Comparison of ENCODE assay signal across 11 cellular contexts in the genomic region with DNA sequence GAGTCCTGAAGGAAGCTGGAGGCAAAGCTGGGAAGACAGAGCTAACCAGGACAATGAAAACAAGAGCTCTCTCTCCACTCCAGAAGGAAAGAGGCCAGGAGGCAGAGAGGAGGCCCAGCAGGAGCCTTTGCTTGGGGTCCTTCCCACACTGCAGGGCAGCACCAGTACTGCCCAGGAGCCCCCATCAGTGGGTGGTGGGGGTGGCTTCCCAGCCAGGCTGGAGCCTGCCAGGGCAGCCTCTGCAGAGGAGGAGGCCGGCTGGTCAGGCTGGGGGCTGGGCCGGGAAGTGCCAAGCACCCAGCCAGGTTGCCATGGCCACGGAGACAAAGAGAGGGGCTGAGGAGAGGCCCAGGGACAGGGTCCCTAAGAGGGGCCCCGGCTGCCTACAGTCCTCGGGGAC. TPM values are rescaled to one million over a fixed set of nuclear protein-coding genes. Genes with fewer than 3 reads are reported as not detected.
DNase-seq lines count a peak whose midpoint lies in the region; ATAC-seq and TF ChIP-seq lines count a peak whose summit lies in the region.
"Had no signal": no experiment of that assay in that cellular context is flagged by ENCODE, and none has a peak within 500 bp of the region (broad histone marks: within the 10 kb centered on the region; RNA-seq: fewer than 3 reads in every experiment).

No MANE protein-coding gene starts in this region.

- no peak for TF ChIP-seq CTCF in prostate gland (IDR thresholded peaks at IDR 0.05)

- H3K9ac ChIP-seq in BLaER1 = peak overlapping the region; percentile 13; the same call in 1 of the 2 replicates

- H3K27ac Mint-ChIP-seq in central memory CD8-positive, alpha-beta T cell (ENCODE audit: low read depth) = peak overlapping the region; percentile 73
- H3K27ac Mint-ChIP-seq in naive B cell = peak overlapping the region in 5 of 6 donors; percentile 63 to 95 (median 79)
- no peak overlapping the region for H3K27ac Mint-ChIP-seq in activated T-helper 2 cell treated with anti-CD3 and anti-CD28 coated beads, Interferon-gamma antibody, Interleukin-2, Interleukin-4, amounts not matched to agents 10 μg/mL and 5 μg/mL and 100 μg/mL, durations not matched to agents 14 hours and 24 hours and 36 hours

- DNase-seq in H7 (peak; percentile 87), naive B cell (no peak), prostate gland (ENCODE audit: low spot score) (no peak), Right ventricle myocardium superior (no peak), NCI-H1048 (lab: John Stamatoyannopoulos, UW) (no peak)
- DNase-seq in central memory CD8-positive, alpha-beta T cell (ENCODE audit: low spot score in 2 of 2) = no peak
- no peak for DNase-seq in activated T-helper 2 cell treated with anti-CD3 and anti-CD28 coated beads, Interferon-gamma antibody, Interleukin-2, Interleukin-4, amounts not matched to agents 10 μg/mL and 5 μg/mL and 100 μg/mL, durations not matched to agents 14 hours and 24 hours and 36 hours (ENCODE audit: low spot score)
- DNase-seq: DMS53; NCI-H1105; stimulated activated CD4-positive, alpha-beta T cell treated with anti-CD3 and anti-CD28 coated beads, Interleukin-1b, Interleukin-23, amount 100 ng/mL, for 48 hours had no signal

- peaks cover 49% of the 10 kb centered on the region for H3K4me1 ChIP-seq in BLaER1
- H3K4me1 ChIP-seq in prostate gland (replicated peaks) = peaks cover 4% of the 10 kb centered on the region

- WGBS in prostate gland = 43% methylated on average over 5 of the region's 5 CpGs

- H3K27me3 ChIP-seq in BLaER1 (no peaks in the 10 kb centered on the region), H7 (ENCODE audit: control insufficient read depth, insufficient read depth, low read length) (no peaks in the 10 kb centered on the region), prostate gland (replicated peaks; ENCODE audit: insufficient read depth) (no peaks in the 10 kb centered on the region)

- H4K20me1 ChIP-seq in BLaER1 = no peaks in the 10 kb centered on the region

- peaks cover 75% of the 10 kb centered on the region for H3K4me1 Mint-ChIP-seq in central memory CD8-positive, alpha-beta T cell
- peaks cover 49 to 74% (median 70%) of the 10 kb centered on the region in 3 donors for H3K4me1 Mint-ChIP-seq in naive B cell
- peaks cover 22% of the 10 kb centered on the region for H3K4me1 Mint-ChIP-seq in activated T-helper 2 cell treated with anti-CD3 and anti-CD28 coated beads, Interferon-gamma antibody, Interleukin-2, Interleukin-4, amounts not matched to agents 10 μg/mL and 5 μg/mL and 100 μg/mL, durations not matched to agents 14 hours and 24 hours and 36 hours (ENCODE audit: low read depth)

- H3K4me2 ChIP-seq in BLaER1 = peak overlapping the region; percentile 55

- intact Hi-C loops in prostate gland (cut with DNase I) = no loop called here
- intact Hi-C loops in Right ventricle myocardium superior (cut with DNase I) = no loop called here
- intact Hi-C loops in activated T-helper 2 cell treated with anti-CD3 and anti-CD28 coated beads, Interferon-gamma antibody, Interleukin-2, Interleukin-4, amounts not matched to agents 10 μg/mL and 5 μg/mL and 100 μg/mL, durations not matched to agents 14 hours and 24 hours and 36 hours (cut with micrococcal nuclease) = no loop called here

- no peaks in the 10 kb centered on the region for H3K9me3 Mint-ChIP-seq in central memory CD8-positive, alpha-beta T cell
- no peaks in the 10 kb centered on the region for H3K9me3 Mint-ChIP-seq in naive B cell
- H3K9me3 Mint-ChIP-seq in activated T-helper 2 cell treated with anti-CD3 and anti-CD28 coated beads, Interferon-gamma antibody, Interleukin-2, Interleukin-4, amounts not matched to agents 10 μg/mL and 5 μg/mL and 100 μg/mL, durations not matched to agents 14 hours and 24 hours and 36 hours = no peaks in the 10 kb centered on the region

- peaks cover 9% of the 10 kb centered on the region for H3K36me3 Mint-ChIP-seq in central memory CD8-positive, alpha-beta T cell (ENCODE audit: insufficient read depth)
- H3K36me3 Mint-ChIP-seq in naive B cell = no peaks in the 10 kb centered on the region
- peaks cover 3% of the 10 kb centered on the region for H3K36me3 Mint-ChIP-seq in activated T-helper 2 cell treated with anti-CD3 and anti-CD28 coated beads, Interferon-gamma antibody, Interleukin-2, Interleukin-4, amounts not matched to agents 10 μg/mL and 5 μg/mL and 100 μg/mL, durations not matched to agents 14 hours and 24 hours and 36 hours (ENCODE audit: low read depth)

- no peak for ATAC-seq in central memory CD8-positive, alpha-beta T cell (replicated peaks; ENCODE audit: extremely low read depth, poor library complexity, severe bottlenecking)
- ATAC-seq in naive B cell (ENCODE audit: low read depth in 2 of 2) (no peak), Right ventricle myocardium superior (ENCODE audit: poor library complexity) (no peak)

- H3K4me3 ChIP-seq in BLaER1 (no peak overlapping the region), H7 (ENCODE audit: insufficient read depth, low read depth, low read length) (no peak overlapping the region), prostate gland (no peak overlapping the region)

- H3K27ac ChIP-seq in BLaER1 (peak overlapping the region; percentile 66), prostate gland (no peak overlapping the region)

- H3K9me3 ChIP-seq in BLaER1 (no peaks in the 10 kb centered on the region), prostate gland (no peaks in the 10 kb centered on the region)

- H3K36me3 ChIP-seq in BLaER1 (no peaks in the 10 kb centered on the region), H7 (replicated peaks; ENCODE audit: control insufficient read depth, insufficient read depth, low read length) (no peaks in the 10 kb centered on the region), prostate gland (no peaks in the 10 kb centered on the region)

- no peak overlapping the region for H3K4me3 Mint-ChIP-seq in central memory CD8-positive, alpha-beta T cell
- H3K4me3 Mint-ChIP-seq in naive B cell = peak overlapping the region in 2 of 8 donors; percentile 7 to 26
- H3K4me3 Mint-ChIP-seq in activated T-helper 2 cell treated with anti-CD3 and anti-CD28 coated beads, Interferon-gamma antibody, Interleukin-2, Interleukin-4, amounts not matched to agents 10 μg/mL and 5 μg/mL and 100 μg/mL, durations not matched to agents 14 hours and 24 hours and 36 hours (ENCODE audit: low read depth) = no peak overlapping the region

- H3K27me3 Mint-ChIP-seq in central memory CD8-positive, alpha-beta T cell = no peaks in the 10 kb centered on the region
- H3K27me3 Mint-ChIP-seq in naive B cell = no peaks in the 10 kb centered on the region
- H3K27me3 Mint-ChIP-seq in activated T-helper 2 cell treated with anti-CD3 and anti-CD28 coated beads, Interferon-gamma antibody, Interleukin-2, Interleukin-4, amounts not matched to agents 10 μg/mL and 5 μg/mL and 100 μg/mL, durations not matched to agents 14 hours and 24 hours and 36 hours (ENCODE audit: low read depth) = peaks cover 3% of the 10 kb centered on the region

- TF ChIP-seq POLR2A in prostate gland (IDR thresholded peaks at IDR 0.05) = no peak

RNA-seq across cellular contexts. Expression of a gene that starts 33.4 kb away (rescaled TPM):
- total RNA-seq in H7 (2014; rRNA removed; shearing (Covaris generic)) = 36.0 and 37.6 TPM in 2 replicates
- 10 to 100 TPM; 13.3 to 37.5 (median 17.1) TPM for polyA plus RNA-seq in naive B cell (ENCODE audit: low read depth in 6 of 6)
- 10 to 100 TPM in 1 of 2 donors, 1 to 10 TPM in 1; 7.4 to 37.9 TPM for total RNA-seq in prostate gland
- total RNA-seq in Right ventricle myocardium superior = 10.3 TPM
- total RNA-seq in activated T-helper 2 cell treated with anti-CD3 and anti-CD28 coated beads, Interferon-gamma antibody, Interleukin-2, Interleukin-4, amounts not matched to agents 10 μg/mL and 5 μg/mL and 100 μg/mL, durations not matched to agents 14 hours and 24 hours and 36 hours = 80.3 and 83.9 TPM in 2 replicates
